ENCODE assay signal across 1 cellular context in the genomic region with DNA sequence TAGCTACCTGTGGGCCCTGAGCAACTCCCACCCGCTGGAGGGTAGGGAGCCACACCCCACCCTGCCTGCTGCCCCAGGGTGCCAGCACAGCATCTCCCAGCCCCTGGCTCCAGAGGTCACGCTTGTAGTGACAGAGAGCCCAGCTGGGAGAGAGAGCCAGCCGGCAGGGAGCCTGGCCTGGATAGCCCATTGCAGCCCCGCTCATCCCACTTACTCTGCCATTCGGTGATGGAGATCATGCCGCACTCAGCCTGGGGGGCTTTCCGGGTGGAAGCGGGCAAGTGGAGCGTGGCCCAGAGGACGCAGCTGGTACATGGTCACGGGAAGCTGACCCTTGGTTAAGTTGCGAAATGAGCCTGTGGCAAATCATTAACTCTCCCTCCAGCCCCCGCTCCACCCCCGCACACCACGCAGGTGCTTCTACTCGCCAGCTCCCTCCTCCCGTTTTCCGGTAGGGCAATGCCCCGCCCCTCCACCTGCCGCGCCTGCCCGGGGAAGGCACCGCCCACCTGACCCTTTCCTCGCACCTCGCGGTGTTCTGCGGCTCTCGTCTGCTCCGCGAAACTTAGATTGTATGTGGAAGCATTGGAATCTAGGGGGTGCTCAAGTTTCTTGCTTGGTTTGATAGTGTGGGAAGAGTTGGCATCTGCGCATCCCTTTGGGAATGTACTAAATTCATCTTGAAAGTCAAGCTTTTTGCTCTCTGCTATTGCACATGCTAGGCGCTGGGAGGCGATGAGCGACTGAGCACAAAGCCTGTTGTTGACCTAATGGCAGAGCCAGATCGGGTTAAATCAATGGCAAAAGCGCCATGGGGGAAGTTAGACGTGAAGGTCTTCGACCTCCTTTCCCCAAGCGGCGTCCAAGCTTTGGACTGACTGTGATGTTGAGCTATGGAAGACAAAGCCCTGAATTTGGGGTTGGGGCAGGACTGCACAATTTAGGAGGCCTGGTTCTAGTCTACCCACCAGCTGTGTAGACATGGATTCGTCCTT.
TF ChIP-seq lines count a peak whose summit lies in the region.

A gene with protein sequence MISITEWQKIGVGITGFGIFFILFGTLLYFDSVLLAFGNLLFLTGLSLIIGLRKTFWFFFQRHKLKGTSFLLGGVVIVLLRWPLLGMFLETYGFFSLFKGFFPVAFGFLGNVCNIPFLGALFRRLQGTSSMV (minus strand): TSS at position 321 of the 995 bp plus-strand sequence. CDS start 82 bp downstream, at position 239.

TF ChIP-seq in HepG2, 621 proteins besides CTCF, POLR2A, EP300 and RAD21 (continued from another document and continues in another):
- TF ChIP-seq SNAPC2 (CRISPR knock-in tag; IDR thresholded peaks at IDR 0.05) (peak; percentile 67; the same call in 1 of the 2 replicates), KLF11 (CRISPR knock-in tag; IDR thresholded peaks at IDR 0.05) (peak; percentile 93), NONO (IDR thresholded peaks at IDR 0.05) (no peak), NONO (CRISPR knock-in tag; conservative IDR thresholded peaks at IDR 0.05) (peak; percentile 86; the same call in 1 of the 2 replicates), PHF21A (CRISPR knock-in tag; IDR thresholded peaks at IDR 0.05) (peak; percentile 59), BRD4 (CRISPR knock-in tag; IDR thresholded peaks at IDR 0.05) (no peak; the same call in none of the 2 replicates), NCOA5 (CRISPR knock-in tag; IDR thresholded peaks at IDR 0.05) (no peak), TCF12 (IDR thresholded peaks at IDR 0.05) (no peak), TCF12 (CRISPR knock-in tag; IDR thresholded peaks at IDR 0.05) (0 out of 2 replicates have a peak, but pooled peaks have one; percentile 89), ZNF496 (CRISPR knock-in tag; IDR thresholded peaks at IDR 0.05; ENCODE audit: insufficient replicate concordance) (no peak), HNRNPK (IDR thresholded peaks at IDR 0.05; ENCODE audit: low read depth, low read length, poor library complexity, severe bottlenecking) (no peak), ELF4 (CRISPR knock-in tag; IDR thresholded peaks at IDR 0.05; ENCODE audit: borderline replicate concordance) (peak; percentile 78; the same call in 1 of the 2 replicates), HDAC2 (CRISPR knock-in tag; IDR thresholded peaks at IDR 0.05) (peak; percentile 85), ZNF720 (CRISPR knock-in tag; IDR thresholded peaks at IDR 0.05) (no peak), HOXD1 (CRISPR knock-in tag; IDR thresholded peaks at IDR 0.05) (peak; percentile 41; the same call in 1 of the 2 replicates), ARNT2 (CRISPR knock-in tag; IDR thresholded peaks at IDR 0.05; ENCODE audit: low read depth) (peak; percentile 85; the same call in 1 of the 2 replicates), BORCS8-MEF2B (CRISPR knock-in tag; IDR thresholded peaks at IDR 0.05) (0 out of 2 replicates have a peak, but pooled peaks have one; percentile 72), KLF13 (CRISPR knock-in tag; IDR thresholded peaks at IDR 0.05) (no peak), ONECUT2 (CRISPR knock-in tag; IDR thresholded peaks at IDR 0.05) (peak; percentile 74), ZNF264 (CRISPR knock-in tag; IDR thresholded peaks at IDR 0.05) (peak; percentile 61), FOXJ3 (CRISPR knock-in tag; IDR thresholded peaks at IDR 0.05; ENCODE audit: borderline replicate concordance) (peak; percentile 69; the same call in 1 of the 2 replicates), ZNF256 (CRISPR knock-in tag; conservative IDR thresholded peaks at IDR 0.05) (0 out of 2 replicates have a peak, but pooled peaks have one; percentile 54), FOXA3 (CRISPR knock-in tag; IDR thresholded peaks at IDR 0.05) (peak; percentile 77), LCORL (IDR thresholded peaks at IDR 0.05) (no peak), LCORL (CRISPR knock-in tag; IDR thresholded peaks at IDR 0.05) (0 out of 2 replicates have a peak, but pooled peaks have one; percentile 27), IKZF1 (IDR thresholded peaks at IDR 0.05) (no peak), ZNF343 (CRISPR knock-in tag; IDR thresholded peaks at IDR 0.05) (peak; percentile 83; the same call in 1 of the 2 replicates), PITX1 (CRISPR knock-in tag; IDR thresholded peaks at IDR 0.05) (no peak; the same call in 1 of the 2 replicates), SMARCE1 (IDR thresholded peaks at IDR 0.05; ENCODE audit: borderline replicate concordance) (no peak), MXD4 (CRISPR knock-in tag; IDR thresholded peaks at IDR 0.05) (peak; percentile 66), ZNF605 (CRISPR knock-in tag; IDR thresholded peaks at IDR 0.05) (peak; percentile 98), PTBP1 (IDR thresholded peaks at IDR 0.05; ENCODE audit: low read depth, low read length, poor library complexity, severe bottlenecking) (no peak), CREM (IDR thresholded peaks at IDR 0.05) (peak; percentile 27; the same call in 1 of the 2 replicates), CREM (CRISPR knock-in tag; IDR thresholded peaks at IDR 0.05) (no peak), ZC3H13 (CRISPR knock-in tag; IDR thresholded peaks at IDR 0.05) (peak; percentile 79; the same call in 1 of the 2 replicates), NR2F2 (IDR thresholded peaks at IDR 0.05; ENCODE audit: borderline replicate concordance, low read depth) (peak; percentile 74), MYC (CRISPR knock-in tag; IDR thresholded peaks at IDR 0.05; ENCODE audit: borderline replicate concordance) (peak; percentile 72; the same call in 1 of the 2 replicates), IKZF4 (CRISPR knock-in tag; IDR thresholded peaks at IDR 0.05; ENCODE audit: borderline replicate concordance, low read depth, not compliant biosample characterization) (peak; percentile 66), TCF7 (IDR thresholded peaks at IDR 0.05; ENCODE audit: low read depth) (no peak), ZFP37 (CRISPR knock-in tag; IDR thresholded peaks at IDR 0.05; ENCODE audit: borderline replicate concordance) (peak; percentile 91)
- TF ChIP-seq, protein P1, sequence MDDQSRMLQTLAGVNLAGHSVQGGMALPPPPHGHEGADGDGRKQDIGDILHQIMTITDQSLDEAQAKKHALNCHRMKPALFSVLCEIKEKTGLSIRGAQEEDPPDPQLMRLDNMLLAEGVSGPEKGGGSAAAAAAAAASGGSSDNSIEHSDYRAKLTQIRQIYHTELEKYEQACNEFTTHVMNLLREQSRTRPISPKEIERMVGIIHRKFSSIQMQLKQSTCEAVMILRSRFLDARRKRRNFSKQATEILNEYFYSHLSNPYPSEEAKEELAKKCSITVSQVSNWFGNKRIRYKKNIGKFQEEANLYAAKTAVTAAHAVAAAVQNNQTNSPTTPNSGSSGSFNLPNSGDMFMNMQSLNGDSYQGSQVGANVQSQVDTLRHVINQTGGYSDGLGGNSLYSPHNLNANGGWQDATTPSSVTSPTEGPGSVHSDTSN (CRISPR knock-in tag; IDR thresholded peaks at IDR 0.05; ENCODE audit: borderline replicate concordance) = no peak
- TF ChIP-seq, protein P2, sequence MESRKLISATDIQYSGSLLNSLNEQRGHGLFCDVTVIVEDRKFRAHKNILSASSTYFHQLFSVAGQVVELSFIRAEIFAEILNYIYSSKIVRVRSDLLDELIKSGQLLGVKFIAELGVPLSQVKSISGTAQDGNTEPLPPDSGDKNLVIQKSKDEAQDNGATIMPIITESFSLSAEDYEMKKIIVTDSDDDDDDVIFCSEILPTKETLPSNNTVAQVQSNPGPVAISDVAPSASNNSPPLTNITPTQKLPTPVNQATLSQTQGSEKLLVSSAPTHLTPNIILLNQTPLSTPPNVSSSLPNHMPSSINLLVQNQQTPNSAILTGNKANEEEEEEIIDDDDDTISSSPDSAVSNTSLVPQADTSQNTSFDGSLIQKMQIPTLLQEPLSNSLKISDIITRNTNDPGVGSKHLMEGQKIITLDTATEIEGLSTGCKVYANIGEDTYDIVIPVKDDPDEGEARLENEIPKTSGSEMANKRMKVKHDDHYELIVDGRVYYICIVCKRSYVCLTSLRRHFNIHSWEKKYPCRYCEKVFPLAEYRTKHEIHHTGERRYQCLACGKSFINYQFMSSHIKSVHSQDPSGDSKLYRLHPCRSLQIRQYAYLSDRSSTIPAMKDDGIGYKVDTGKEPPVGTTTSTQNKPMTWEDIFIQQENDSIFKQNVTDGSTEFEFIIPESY (CRISPR knock-in tag; IDR thresholded peaks at IDR 0.05) = peak; percentile 12; the same call in 1 of the 2 replicates
- TF ChIP-seq, protein P3, sequence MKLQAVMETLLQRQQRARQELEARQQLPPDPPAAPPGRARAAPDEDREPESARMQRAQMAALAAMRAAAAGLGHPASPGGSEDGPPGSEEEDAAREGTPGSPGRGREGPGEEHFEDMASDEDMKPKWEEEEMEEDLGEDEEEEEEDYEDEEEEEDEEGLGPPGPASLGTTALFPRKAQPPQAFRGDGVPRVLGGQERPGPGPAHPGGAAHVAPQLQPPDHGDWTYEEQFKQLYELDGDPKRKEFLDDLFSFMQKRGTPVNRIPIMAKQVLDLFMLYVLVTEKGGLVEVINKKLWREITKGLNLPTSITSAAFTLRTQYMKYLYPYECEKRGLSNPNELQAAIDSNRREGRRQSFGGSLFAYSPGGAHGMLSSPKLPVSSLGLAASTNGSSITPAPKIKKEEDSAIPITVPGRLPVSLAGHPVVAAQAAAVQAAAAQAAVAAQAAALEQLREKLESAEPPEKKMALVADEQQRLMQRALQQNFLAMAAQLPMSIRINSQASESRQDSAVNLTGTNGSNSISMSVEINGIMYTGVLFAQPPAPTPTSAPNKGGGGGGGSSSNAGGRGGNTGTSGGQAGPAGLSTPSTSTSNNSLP (IDR thresholded peaks at IDR 0.05; ENCODE audit: low read depth, low read length) = peak; percentile 67
- TF ChIP-seq, protein P4, sequence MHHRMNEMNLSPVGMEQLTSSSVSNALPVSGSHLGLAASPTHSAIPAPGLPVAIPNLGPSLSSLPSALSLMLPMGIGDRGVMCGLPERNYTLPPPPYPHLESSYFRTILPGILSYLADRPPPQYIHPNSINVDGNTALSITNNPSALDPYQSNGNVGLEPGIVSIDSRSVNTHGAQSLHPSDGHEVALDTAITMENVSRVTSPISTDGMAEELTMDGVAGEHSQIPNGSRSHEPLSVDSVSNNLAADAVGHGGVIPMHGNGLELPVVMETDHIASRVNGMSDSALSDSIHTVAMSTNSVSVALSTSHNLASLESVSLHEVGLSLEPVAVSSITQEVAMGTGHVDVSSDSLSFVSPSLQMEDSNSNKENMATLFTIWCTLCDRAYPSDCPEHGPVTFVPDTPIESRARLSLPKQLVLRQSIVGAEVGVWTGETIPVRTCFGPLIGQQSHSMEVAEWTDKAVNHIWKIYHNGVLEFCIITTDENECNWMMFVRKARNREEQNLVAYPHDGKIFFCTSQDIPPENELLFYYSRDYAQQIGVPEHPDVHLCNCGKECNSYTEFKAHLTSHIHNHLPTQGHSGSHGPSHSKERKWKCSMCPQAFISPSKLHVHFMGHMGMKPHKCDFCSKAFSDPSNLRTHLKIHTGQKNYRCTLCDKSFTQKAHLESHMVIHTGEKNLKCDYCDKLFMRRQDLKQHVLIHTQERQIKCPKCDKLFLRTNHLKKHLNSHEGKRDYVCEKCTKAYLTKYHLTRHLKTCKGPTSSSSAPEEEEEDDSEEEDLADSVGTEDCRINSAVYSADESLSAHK (CRISPR knock-in tag; IDR thresholded peaks at IDR 0.05; ENCODE audit: borderline replicate concordance) = no peak
- TF ChIP-seq, protein P5, sequence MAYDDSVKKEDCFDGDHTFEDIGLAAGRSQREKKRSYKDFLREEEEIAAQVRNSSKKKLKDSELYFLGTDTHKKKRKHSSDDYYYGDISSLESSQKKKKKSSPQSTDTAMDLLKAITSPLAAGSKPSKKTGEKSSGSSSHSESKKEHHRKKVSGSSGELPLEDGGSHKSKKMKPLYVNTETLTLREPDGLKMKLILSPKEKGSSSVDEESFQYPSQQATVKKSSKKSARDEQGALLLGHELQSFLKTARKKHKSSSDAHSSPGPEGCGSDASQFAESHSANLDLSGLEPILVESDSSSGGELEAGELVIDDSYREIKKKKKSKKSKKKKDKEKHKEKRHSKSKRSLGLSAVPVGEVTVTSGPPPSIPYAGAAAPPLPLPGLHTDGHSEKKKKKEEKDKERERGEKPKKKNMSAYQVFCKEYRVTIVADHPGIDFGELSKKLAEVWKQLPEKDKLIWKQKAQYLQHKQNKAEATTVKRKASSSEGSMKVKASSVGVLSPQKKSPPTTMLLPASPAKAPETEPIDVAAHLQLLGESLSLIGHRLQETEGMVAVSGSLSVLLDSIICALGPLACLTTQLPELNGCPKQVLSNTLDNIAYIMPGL (CRISPR knock-in tag; IDR thresholded peaks at IDR 0.05; ENCODE audit: borderline replicate concordance in 1 of 2, low read depth in 1 of 2) = peak; percentile 85 to 90
- TF ChIP-seq, protein P6, sequence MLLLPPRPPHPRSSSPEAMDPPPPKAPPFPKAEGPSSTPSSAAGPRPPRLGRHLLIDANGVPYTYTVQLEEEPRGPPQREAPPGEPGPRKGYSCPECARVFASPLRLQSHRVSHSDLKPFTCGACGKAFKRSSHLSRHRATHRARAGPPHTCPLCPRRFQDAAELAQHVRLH (CRISPR knock-in tag; IDR thresholded peaks at IDR 0.05; ENCODE audit: borderline replicate concordance, low read depth) = peak; percentile 49; the same call in 1 of the 2 replicates
- TF ChIP-seq, protein P7, sequence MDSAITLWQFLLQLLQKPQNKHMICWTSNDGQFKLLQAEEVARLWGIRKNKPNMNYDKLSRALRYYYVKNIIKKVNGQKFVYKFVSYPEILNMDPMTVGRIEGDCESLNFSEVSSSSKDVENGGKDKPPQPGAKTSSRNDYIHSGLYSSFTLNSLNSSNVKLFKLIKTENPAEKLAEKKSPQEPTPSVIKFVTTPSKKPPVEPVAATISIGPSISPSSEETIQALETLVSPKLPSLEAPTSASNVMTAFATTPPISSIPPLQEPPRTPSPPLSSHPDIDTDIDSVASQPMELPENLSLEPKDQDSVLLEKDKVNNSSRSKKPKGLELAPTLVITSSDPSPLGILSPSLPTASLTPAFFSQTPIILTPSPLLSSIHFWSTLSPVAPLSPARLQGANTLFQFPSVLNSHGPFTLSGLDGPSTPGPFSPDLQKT (CRISPR knock-in tag; IDR thresholded peaks at IDR 0.05; ENCODE audit: borderline replicate concordance) = no peak
- TF ChIP-seq, protein P8, sequence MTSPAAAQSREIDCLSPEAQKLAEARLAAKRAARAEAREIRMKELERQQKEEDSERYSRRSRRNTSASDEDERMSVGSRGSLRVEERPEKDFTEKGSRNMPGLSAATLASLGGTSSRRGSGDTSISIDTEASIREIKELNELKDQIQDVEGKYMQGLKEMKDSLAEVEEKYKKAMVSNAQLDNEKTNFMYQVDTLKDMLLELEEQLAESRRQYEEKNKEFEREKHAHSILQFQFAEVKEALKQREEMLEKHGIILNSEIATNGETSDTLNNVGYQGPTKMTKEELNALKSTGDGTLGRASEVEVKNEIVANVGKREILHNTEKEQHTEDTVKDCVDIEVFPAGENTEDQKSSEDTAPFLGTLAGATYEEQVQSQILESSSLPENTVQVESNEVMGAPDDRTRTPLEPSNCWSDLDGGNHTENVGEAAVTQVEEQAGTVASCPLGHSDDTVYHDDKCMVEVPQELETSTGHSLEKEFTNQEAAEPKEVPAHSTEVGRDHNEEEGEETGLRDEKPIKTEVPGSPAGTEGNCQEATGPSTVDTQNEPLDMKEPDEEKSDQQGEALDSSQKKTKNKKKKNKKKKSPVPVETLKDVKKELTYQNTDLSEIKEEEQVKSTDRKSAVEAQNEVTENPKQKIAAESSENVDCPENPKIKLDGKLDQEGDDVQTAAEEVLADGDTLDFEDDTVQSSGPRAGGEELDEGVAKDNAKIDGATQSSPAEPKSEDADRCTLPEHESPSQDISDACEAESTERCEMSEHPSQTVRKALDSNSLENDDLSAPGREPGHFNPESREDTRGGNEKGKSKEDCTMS (CRISPR knock-in tag; conservative IDR thresholded peaks at IDR 0.05) = no peak
